ENCODE assay signal across 14 cellular contexts in genomic region chr2:42879913-42880737, GRCh38.
DNase-seq lines count a peak whose midpoint lies in the region; ATAC-seq, FAIRE-seq and TF ChIP-seq lines count a peak whose summit lies in the region.
"Had no signal": no experiment of that assay in that cellular context is flagged by ENCODE, and none has a peak within 500 bp of the region (broad histone marks: within the 10 kb centered on the region; RNA-seq: fewer than 3 reads in every experiment).

No MANE protein-coding gene starts in this region.

- no peak for TF ChIP-seq CTCF in keratinocyte (optimal IDR thresholded peaks at IDR 0.05 in 1 of 3, IDR thresholded peaks at IDR 0.05 in 1 of 3, conservative IDR thresholded peaks at IDR 0.05 in 1 of 3; ENCODE audit: extremely low read depth in 1 of 3, insufficient read depth in 2 of 3, low read length in 3 of 3)
- TF ChIP-seq CTCF in gastrocnemius medialis (IDR thresholded peaks at IDR 0.05 in 4 of 5, conservative IDR thresholded peaks at IDR 0.05 in 1 of 5) = no peak

- no peak overlapping the region for H3K4me3 ChIP-seq in keratinocyte (ENCODE audit: control insufficient read depth in 2 of 3, extremely low read depth in 1 of 3, insufficient read depth in 2 of 3, low read depth in 1 of 3, low read length in 3 of 3)
- H3K4me3 ChIP-seq in gastrocnemius medialis = no peak overlapping the region

- H3K9me3 Mint-ChIP-seq in activated CD4-positive, alpha-beta T cell treated with anti-CD3 and anti-CD28 coated beads for 36 hours (ENCODE audit: low read depth) = no peaks in the 10 kb centered on the region
- H3K9me3 Mint-ChIP-seq: HFFc6, IgD-negative memory B cell had no signal

- CTCF ChIA-PET in activated CD4-positive, alpha-beta T cell treated with anti-CD3 and anti-CD28 coated beads for 36 hours (lab: Charles Lee) = interaction anchor here (0.7 to 1.0 kb wide), 2 partner anchors 17 to 22 kb away, joined by 3 read pairs; no protein-coding TSS in a partner anchor

- peak overlapping the region; percentile 31 for H3K4me2 ChIP-seq in keratinocyte (ENCODE audit: control insufficient read depth, extremely low read depth, insufficient read depth, low read depth, low read length)

- POLR2A ChIA-PET in activated CD4-positive, alpha-beta T cell treated with anti-CD3 and anti-CD28 coated beads for 36 hours (lab: Charles Lee) = no interaction called here

- no peaks in the 10 kb centered on the region for H3K27me3 Mint-ChIP-seq in activated CD4-positive, alpha-beta T cell treated with anti-CD3 and anti-CD28 coated beads for 36 hours
- H3K27me3 Mint-ChIP-seq: IgD-negative memory B cell; naive thymus-derived CD4-positive, alpha-beta T cell had no signal

- no peaks in the 10 kb centered on the region for H3K36me3 Mint-ChIP-seq in activated CD4-positive, alpha-beta T cell treated with anti-CD3 and anti-CD28 coated beads for 36 hours (ENCODE audit: low read depth)
- H3K36me3 Mint-ChIP-seq: IgD-negative memory B cell; naive thymus-derived CD4-positive, alpha-beta T cell had no signal

- DNase-seq in HT-29 (ENCODE audit: low spot score) = peak; percentile 39
- DNase-seq in dermis blood vessel endothelial cell = peak; percentile 94
- peak; percentile 55 for DNase-seq in keratinocyte (ENCODE audit: low read depth, low spot score)
- no peak for DNase-seq in gastrocnemius medialis
- no peak for DNase-seq in activated CD4-positive, alpha-beta T cell treated with anti-CD3 and anti-CD28 coated beads for 36 hours
- DNase-seq in GF-D8 (lab: John Stamatoyannopoulos, UW) = no peak
- no peak for DNase-seq in NCI-H526 treated with DMSO at 0.1 percent for 48 hours (lab: John Stamatoyannopoulos, UW)
- no peak for DNase-seq in SKM-1 (lab: John Stamatoyannopoulos, UW; ENCODE audit: unreplicated experiment)
- DNase-seq: BE2C; HFFc6; naive thymus-derived CD4-positive, alpha-beta T cell; SIG-M5 had no signal

- H3K36me3 ChIP-seq in keratinocyte (ENCODE audit: control insufficient read depth in 2 of 2, extremely low read depth in 1 of 2, insufficient read depth in 2 of 2, low read length in 2 of 2) = no peaks in the 10 kb centered on the region
- no peaks in the 10 kb centered on the region for H3K36me3 ChIP-seq in gastrocnemius medialis
- H3K36me3 ChIP-seq: BE2C had no signal

- intact Hi-C loops in gastrocnemius medialis (cut with DNase I; ENCODE audit: low total_unique reads) = loop anchor here (5.0 kb wide), 1 partner anchor 47 kb away; no protein-coding TSS in a partner anchor
- intact Hi-C loops in activated CD4-positive, alpha-beta T cell treated with anti-CD3 and anti-CD28 coated beads for 36 hours (cut with DNase I, micrococcal nuclease) = no loop called here

- H3K9me1 ChIP-seq in keratinocyte (ENCODE audit: control insufficient read depth, extremely low read depth, insufficient read depth, low read length) = no peaks in the 10 kb centered on the region

- H3K4me1 Mint-ChIP-seq in activated CD4-positive, alpha-beta T cell treated with anti-CD3 and anti-CD28 coated beads for 36 hours = peaks cover 32% of the 10 kb centered on the region
- H3K4me1 Mint-ChIP-seq: IgD-negative memory B cell had no signal

- in situ Hi-C loops in gastrocnemius medialis (cut with MboI; ENCODE audit: low sequenced_read_pairs in 4 of 4) = no loop called here

- peak; percentile 91 for FAIRE-seq in keratinocyte (lab: Jason Lieb, UNC)
- FAIRE-seq: TTC549 had no signal

- H3K27me3 ChIP-seq in keratinocyte (ENCODE audit: control insufficient read depth, extremely low read depth, insufficient read depth, low read length) = no peaks in the 10 kb centered on the region
- no peaks in the 10 kb centered on the region for H3K27me3 ChIP-seq in gastrocnemius medialis
- H3K27me3 ChIP-seq: BE2C had no signal

- dilution Hi-C loops in keratinocyte (cut with MboI; ENCODE audit: extremely low pct_ligation_motif_present, low sequenced_read_pairs) = no loop called here

- H3K4me1 ChIP-seq in keratinocyte (ENCODE audit: control insufficient read depth, extremely low read depth, insufficient read depth, low read length) (peaks cover 23% of the 10 kb centered on the region), gastrocnemius medialis (peaks cover 8 to 49% of the 10 kb centered on the region in 2 donors)

- H4K20me1 ChIP-seq in keratinocyte (ENCODE audit: control insufficient read depth, extremely low read depth, insufficient read depth, low read length) = no peaks in the 10 kb centered on the region

- no peak overlapping the region for H3K4me3 Mint-ChIP-seq in activated CD4-positive, alpha-beta T cell treated with anti-CD3 and anti-CD28 coated beads for 36 hours
- H3K4me3 Mint-ChIP-seq: HFFc6; IgD-negative memory B cell; naive thymus-derived CD4-positive, alpha-beta T cell had no signal

- ATAC-seq in gastrocnemius medialis = peak in 1 of 2 donors; percentile 35
- ATAC-seq in activated CD4-positive, alpha-beta T cell treated with anti-CD3 and anti-CD28 coated beads for 36 hours = no peak
- ATAC-seq: naive thymus-derived CD4-positive, alpha-beta T cell had no signal

- no peak overlapping the region for H3K27ac ChIP-seq in keratinocyte (ENCODE audit: control insufficient read depth, insufficient read depth, low read length)
- H3K27ac ChIP-seq in gastrocnemius medialis = peak overlapping the region; percentile 7 to 79 (median 41)

- no peaks in the 10 kb centered on the region for H3K79me2 ChIP-seq in keratinocyte (ENCODE audit: control insufficient read depth, insufficient read depth, low read length)

- no peak for TF ChIP-seq POLR2A in gastrocnemius medialis (IDR thresholded peaks at IDR 0.05)

- H3K9me3 ChIP-seq in keratinocyte (ENCODE audit: control insufficient read depth, low read depth, low read length) (no peaks in the 10 kb centered on the region), gastrocnemius medialis (no peaks in the 10 kb centered on the region)
- H3K9me3 ChIP-seq: BE2C had no signal

- no peak overlapping the region for H3K27ac Mint-ChIP-seq in activated CD4-positive, alpha-beta T cell treated with anti-CD3 and anti-CD28 coated beads for 36 hours
- H3K27ac Mint-ChIP-seq: HFFc6; IgD-negative memory B cell; naive thymus-derived CD4-positive, alpha-beta T cell had no signal

- peak overlapping the region; percentile 82 for H2AFZ ChIP-seq in keratinocyte (ENCODE audit: control insufficient read depth, low read length)

- no peak overlapping the region for H3K9ac ChIP-seq in keratinocyte (ENCODE audit: control insufficient read depth, extremely low read depth, insufficient read depth, low read length)

Comparison
In these comparisons a context has a peak if more than half of its experiments do, and no peak if none do; other contexts are left out.
1. DNase-seq: peak in HT-29 (single experiment), dermis blood vessel endothelial cell (single experiment) and keratinocyte (single experiment); none in gastrocnemius medialis (0 of 2), activated CD4-positive, alpha-beta T cell treated with anti-CD3 and anti-CD28 coated beads for 36 hours (single experiment), GF-D8 (single experiment), NCI-H526 treated with DMSO at 0.1 percent for 48 hours (single experiment) and SKM-1 (single experiment).